Comparison of ENCODE assay signal across 8 cellular contexts in genomic region chr1:87226341-87226760, GRCh38.
DNase-seq lines count a peak whose midpoint lies in the region; ATAC-seq and TF ChIP-seq lines count a peak whose summit lies in the region.

No MANE protein-coding gene starts in this region.

- TF ChIP-seq POLR2A in gastroesophageal sphincter (IDR thresholded peaks at IDR 0.05), result no peak

- peaks cover 0 to 17% of the 10 kb centered on the region in 2 experiments; a peak in 3 of 4 replicates for H3K4me1 ChIP-seq in SK-N-SH (ENCODE audit: control insufficient read depth in 1 of 2, insufficient read depth in 2 of 2, low read depth in 1 of 2, low read length in 1 of 2)
- H3K4me1 ChIP-seq in gastroesophageal sphincter, result peaks cover 0 to 10% (median 0%) of the 10 kb centered on the region in 3 donors

- TF ChIP-seq EP300 in SK-N-SH (IDR thresholded peaks at IDR 0.05; ENCODE audit: borderline replicate concordance in 1 of 2, low read depth in 1 of 2, low read length in 1 of 2), result peak in 1 of 2 experiments; percentile 72; a peak in 1 of 4 replicates
- TF ChIP-seq EP300 in gastroesophageal sphincter (IDR thresholded peaks at IDR 0.05), result no peak

- H3K9me2 ChIP-seq in SK-N-SH, result no peaks in the 10 kb centered on the region

- peak; percentile 98 for DNase-seq in AG04449 (ENCODE audit: low read depth, low spot score)
- DNase-seq in SK-N-SH, result no peak
- DNase-seq in retinal pigment epithelial cell (ENCODE audit: low read depth), result peak; percentile 99
- no peak for DNase-seq in DMS153 treated with DMSO at 0.1 percent for 48 hours (lab: John Stamatoyannopoulos, UW; ENCODE audit: unreplicated experiment)
- no peak for DNase-seq in NCI-H187 (lab: John Stamatoyannopoulos, UW)
- no peak for DNase-seq in activated CD8-positive, alpha-beta memory T cell treated with anti-CD3 and anti-CD28 coated beads, Interleukin-2, amount 50 U/mL, for 4 hours

- ATAC-seq in HG02571 (IDR thresholded peaks at IDR 0.05; ENCODE audit: unreplicated experiment) (peak; percentile 49), gastroesophageal sphincter (peak; percentile 87)

- H4K20me1 ChIP-seq in SK-N-SH (ENCODE audit: insufficient read depth), result no peaks in the 10 kb centered on the region

- H3K27ac ChIP-seq in SK-N-SH (ENCODE audit: low read depth in 2 of 2, low read length in 1 of 2) (peak overlapping the region; percentile 43 to 84; a peak in 3 of 4 replicates), gastroesophageal sphincter (peak overlapping the region in 2 of 4 donors; percentile 31 to 53)

- H3K4me3 ChIP-seq in AG04449 (ENCODE audit: low read depth, low read length) (no peak overlapping the region), SK-N-SH (ENCODE audit: low read depth in 2 of 2, low read length in 1 of 2) (no peak overlapping the region), gastroesophageal sphincter (no peak overlapping the region), retinal pigment epithelial cell (ENCODE audit: low read length) (no peak overlapping the region)

- no peak for TF ChIP-seq RAD21 in SK-N-SH (IDR thresholded peaks at IDR 0.05; ENCODE audit: low read length)

- H3F3A ChIP-seq in SK-N-SH (replicated peaks; ENCODE audit: insufficient read depth), result peaks cover 23% of the 10 kb centered on the region

- WGBS in SK-N-SH (ENCODE audit: low lambda C conversion rate), result 40% methylated on average over 8 of the region's 8 CpGs
- 29 to 51% methylated on average over 8 of the region's 8 CpGs for WGBS in gastroesophageal sphincter (ENCODE audit: low coverage in 1 of 2), 2 donors

- POLR2A ChIA-PET in AG04449 (lab: Yijun Ruan, JAX), result no interaction called here
- POLR2A ChIA-PET in SK-N-SH (lab: Yijun Ruan, JAX), result no interaction called here

- CTCF ChIA-PET in AG04449 (lab: Yijun Ruan, JAX), result interaction anchor here (1.5 kb wide), 1 partner anchor 67 kb away, joined by 4 read pairs; no protein-coding TSS in a partner anchor
- CTCF ChIA-PET in SK-N-SH (lab: Yijun Ruan, JAX), result no interaction called here

- no peak for TF ChIP-seq CTCF in AG04449 (IDR thresholded peaks at IDR 0.05; ENCODE audit: insufficient read depth, low read length, missing control alignments)
- no peak for TF ChIP-seq CTCF in SK-N-SH (IDR thresholded peaks at IDR 0.05)
- no peak for TF ChIP-seq CTCF in gastroesophageal sphincter (IDR thresholded peaks at IDR 0.05)
- TF ChIP-seq CTCF in retinal pigment epithelial cell (conservative IDR thresholded peaks at IDR 0.05; ENCODE audit: low read depth, low read length), result no peak

- peak overlapping the region; percentile 62 for H3K4me2 ChIP-seq in SK-N-SH

- no peaks in the 10 kb centered on the region for H3K79me2 ChIP-seq in SK-N-SH (ENCODE audit: insufficient read depth)

- peak overlapping the region; percentile 75 for H2AFZ ChIP-seq in SK-N-SH (ENCODE audit: low read depth)

- H3K36me3 ChIP-seq in SK-N-SH (replicated peaks in 1 of 2; ENCODE audit: control insufficient read depth in 1 of 2, insufficient read depth in 2 of 2, low read length in 1 of 2) (no peaks in the 10 kb centered on the region), gastroesophageal sphincter (no peaks in the 10 kb centered on the region)

- H3K9ac ChIP-seq in SK-N-SH, result peak overlapping the region; percentile 61; the same call in 1 of the 2 replicates

- H3K27me3 ChIP-seq in SK-N-SH (ENCODE audit: insufficient read depth), result no peaks in the 10 kb centered on the region
- H3K27me3 ChIP-seq in gastroesophageal sphincter, result no peaks in the 10 kb centered on the region

- H3K9me3 ChIP-seq in SK-N-SH (no peaks in the 10 kb centered on the region), gastroesophageal sphincter (no peaks in the 10 kb centered on the region)

TF ChIP-seq in SK-N-SH, 30 proteins besides CTCF, POLR2A, EP300 and RAD21:
- TF ChIP-seq MAX (IDR thresholded peaks at IDR 0.05; ENCODE audit: low read depth) (peak; percentile 53), TAF1 (IDR thresholded peaks at IDR 0.05; ENCODE audit: borderline replicate concordance, low read depth, low read length) (peak; percentile 31; the same call in 1 of the 2 replicates), USF2 (IDR thresholded peaks at IDR 0.05; ENCODE audit: borderline replicate concordance, low read depth, low read length) (no peak), FOSL2 (IDR thresholded peaks at IDR 0.05; ENCODE audit: borderline replicate concordance, low read depth) (peak; percentile 79; the same call in 1 of the 2 replicates), ELF1 (IDR thresholded peaks at IDR 0.05) (peak; percentile 78), TCF12 (IDR thresholded peaks at IDR 0.05) (peak; percentile 72), CHD2 (IDR thresholded peaks at IDR 0.05; ENCODE audit: low read length, partially characterized antibody) (no peak), GABPA (IDR thresholded peaks at IDR 0.05; ENCODE audit: low read depth) (no peak), NFIC (IDR thresholded peaks at IDR 0.05; ENCODE audit: borderline replicate concordance) (peak; percentile 96), RCOR1 (IDR thresholded peaks at IDR 0.05; ENCODE audit: low read length) (no peak), RXRA (IDR thresholded peaks at IDR 0.05; ENCODE audit: borderline replicate concordance, low read depth) (peak; percentile 61; the same call in 1 of the 2 replicates), JUND (IDR thresholded peaks at IDR 0.05) (peak; percentile 64), POLR2AphosphoS5 (IDR thresholded peaks at IDR 0.05; ENCODE audit: low read depth, low read length) (0 out of 2 replicates have a peak, but pooled peaks have one; percentile 48), SMC3 (IDR thresholded peaks at IDR 0.05; ENCODE audit: low read depth, low read length) (no peak), PBX3 (IDR thresholded peaks at IDR 0.05) (peak; percentile 52), TEAD4 (IDR thresholded peaks at IDR 0.05; ENCODE audit: borderline replicate concordance, insufficient read depth) (peak; percentile 94)

Comparison
In these comparisons a context has a peak if more than half of its experiments do, and no peak if none do; other contexts are left out.
1. DNase-seq: peak in AG04449 (single experiment) and retinal pigment epithelial cell (single experiment); none in SK-N-SH (single experiment), DMS153 treated with DMSO at 0.1 percent for 48 hours (single experiment), NCI-H187 (0 of 2) and activated CD8-positive, alpha-beta memory T cell treated with anti-CD3 and anti-CD28 coated beads, Interleukin-2, amount 50 U/mL, for 4 hours (single experiment).